23 cellular contexts compared by ENCODE assay signal in the genomic region with DNA sequence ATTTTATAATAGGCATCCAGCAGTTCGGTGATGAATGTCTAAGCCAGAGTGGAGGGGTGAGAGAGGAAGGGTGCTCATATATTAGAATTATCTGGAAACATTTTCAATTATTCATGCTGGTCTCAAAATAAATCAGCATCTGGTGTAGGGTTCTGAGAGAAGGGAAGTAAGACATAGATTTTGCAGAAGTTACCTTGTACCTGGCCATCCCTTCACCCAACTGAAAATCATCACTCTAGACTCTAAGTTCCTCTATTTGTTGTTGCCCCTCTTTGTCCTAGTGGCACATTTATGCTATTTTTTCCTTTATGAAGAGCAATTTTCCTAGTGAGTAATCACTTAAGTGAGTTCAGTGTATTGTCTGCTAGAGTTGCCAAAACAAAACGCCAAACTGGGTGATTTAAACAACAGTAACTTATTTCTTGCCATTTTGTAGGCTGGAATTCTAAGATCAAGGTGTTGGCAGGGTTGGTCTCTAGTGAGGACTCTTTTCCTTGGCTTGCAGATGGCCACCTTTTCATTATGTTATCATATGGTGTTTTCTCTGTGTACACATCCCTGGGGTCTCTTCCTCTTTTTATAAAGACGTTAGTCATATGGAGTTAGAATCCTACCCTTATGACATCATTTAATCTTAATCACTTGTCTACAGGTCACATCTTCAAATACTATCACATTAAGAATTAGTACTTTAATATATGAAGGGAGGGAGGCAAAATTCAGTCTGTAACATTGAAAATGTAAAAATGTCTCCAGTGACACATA.
"Had no signal": no experiment of that assay in that cellular context is flagged by ENCODE, and none has a peak within 500 bp of the region (broad histone marks: within the 10 kb centered on the region; RNA-seq: fewer than 3 reads in every experiment).

No MANE protein-coding gene starts in this region.

- H3K36me3 ChIP-seq: neutrophil, spleen, stomach had no signal

- H3K27me3 Mint-ChIP-seq: naive thymus-derived CD8-positive, alpha-beta T cell had no signal

- H3K9me3 ChIP-seq: neutrophil, psoas muscle had no signal

- H3K4me1 Mint-ChIP-seq: endodermal cell had no signal

- H3K27ac Mint-ChIP-seq: endodermal cell; naive thymus-derived CD8-positive, alpha-beta T cell had no signal

- DNase-seq: effector CD4-positive, alpha-beta T cell; endodermal cell; erythroblast; foreskin keratinocyte; head of caudate nucleus; hippocampal formation; left colon; left ventricle myocardium superior; mesendoderm; naive thymus-derived CD8-positive, alpha-beta T cell; psoas muscle; retina; spleen; stimulated activated CD4-positive, alpha-beta T cell treated with anti-CD3 and anti-CD28 coated beads, Interleukin-15, amount 100 ng/mL, for 24 hours; stimulated activated CD4-positive, alpha-beta T cell treated with anti-CD3 and anti-CD28 coated beads, Interleukin-1b, Interleukin-23, amount 100 ng/mL, for 48 hours; stimulated activated CD4-positive, alpha-beta T cell treated with anti-CD3 and anti-CD28 coated beads, Interleukin-4, amount 100 ng/mL, for 24 hours; stimulated activated naive CD4-positive, alpha-beta T cell; stomach; trophoblast cell had no signal

- H3K4me3 ChIP-seq: coronary artery, lung, psoas muscle, spleen, stomach had no signal

- H3K36me3 Mint-ChIP-seq: naive thymus-derived CD8-positive, alpha-beta T cell had no signal

- H3K4me1 ChIP-seq: foreskin keratinocyte, psoas muscle, stomach had no signal

- H3K27me3 ChIP-seq: foreskin keratinocyte, neutrophil, spleen, stomach had no signal

- H3K27ac ChIP-seq: coronary artery, foreskin keratinocyte, neutrophil, psoas muscle, stomach had no signal

- H3K4me3 Mint-ChIP-seq: endodermal cell; naive thymus-derived CD8-positive, alpha-beta T cell had no signal

- ATAC-seq: foreskin keratinocyte; left colon; left ventricle myocardium superior; naive thymus-derived CD8-positive, alpha-beta T cell; psoas muscle; sciatic nerve had no signal
